1 cellular context compared by ENCODE assay signal in the genomic region with DNA sequence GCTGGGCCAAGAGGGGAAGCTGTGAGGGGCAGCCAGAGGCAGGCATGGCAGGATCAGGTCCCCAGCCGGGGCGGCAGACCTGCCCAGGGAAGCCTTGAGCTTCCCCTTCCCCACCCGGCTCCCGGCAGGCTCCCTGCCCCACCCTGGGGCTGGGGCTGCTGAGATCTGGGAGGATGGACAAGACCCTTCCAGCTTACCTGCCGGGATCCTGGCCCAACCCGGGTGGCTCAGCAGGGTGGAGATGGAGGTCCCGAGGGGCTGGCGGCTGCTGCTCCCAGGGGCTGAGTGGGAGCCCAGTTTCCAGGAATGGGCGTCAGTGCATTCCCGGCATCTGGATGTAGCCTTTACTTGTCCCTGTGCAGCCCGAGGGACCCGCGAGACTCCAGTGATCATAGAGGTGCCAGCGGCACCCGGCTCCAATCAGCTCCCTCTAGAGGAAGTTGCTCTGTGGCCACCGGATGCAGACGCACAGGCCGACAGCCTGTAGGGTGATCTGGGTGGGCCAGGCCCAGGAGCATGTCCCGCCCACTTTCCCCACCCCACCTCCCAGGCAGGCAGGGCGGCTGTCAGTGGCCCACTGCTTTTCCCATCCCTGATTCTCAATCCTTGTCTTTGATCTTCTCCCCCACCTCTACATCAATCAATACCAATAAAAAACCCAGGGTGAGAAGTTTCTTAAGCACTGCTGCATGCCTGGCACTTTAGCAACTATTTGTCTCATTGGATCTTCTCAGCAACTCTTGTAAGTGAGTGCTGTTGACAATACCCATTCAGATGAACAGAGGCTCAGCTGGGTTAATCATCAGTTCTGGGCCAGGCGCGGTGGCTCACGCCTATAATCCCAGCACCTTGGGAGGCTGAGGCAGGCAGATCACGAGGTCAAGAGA.
A peak's percentile ranks its signal among the peaks of the same experiment; 100 is the strongest.
TF ChIP-seq lines count a peak whose summit lies in the region.

BAK1 (minus strand) TSS at position 449 of the 887 bp plus-strand sequence. CDS start 2,672 bp downstream, outside the sequence.

TF ChIP-seq in HepG2, 621 proteins besides CTCF, POLR2A, EP300 and RAD21 (continued from another document and continues in another):
- TF ChIP-seq SYNCRIP (IDR thresholded peaks at IDR 0.05; ENCODE audit: insufficient read depth, low read depth, low read length) (no peak), PRMT3 (CRISPR knock-in tag; IDR thresholded peaks at IDR 0.05; ENCODE audit: borderline replicate concordance, low read depth) (no peak), MATR3 (CRISPR knock-in tag; IDR thresholded peaks at IDR 0.05) (no peak), ZNF652 (CRISPR knock-in tag; IDR thresholded peaks at IDR 0.05; ENCODE audit: borderline replicate concordance, low read depth) (no peak), ZNF17 (CRISPR knock-in tag; IDR thresholded peaks at IDR 0.05) (no peak), ZNF121 (CRISPR knock-in tag; IDR thresholded peaks at IDR 0.05) (no peak), EED (CRISPR knock-in tag; IDR thresholded peaks at IDR 0.05) (no peak; the same call in 1 of the 2 replicates), ZNF598 (CRISPR knock-in tag; IDR thresholded peaks at IDR 0.05; ENCODE audit: borderline replicate concordance) (no peak), POLR2G (IDR thresholded peaks at IDR 0.05; ENCODE audit: low read depth, low read length) (peak; percentile 84), SAP130 (CRISPR knock-in tag; IDR thresholded peaks at IDR 0.05; ENCODE audit: low read depth) (peak; percentile 91), THAP8 (CRISPR knock-in tag; IDR thresholded peaks at IDR 0.05; ENCODE audit: borderline replicate concordance) (no peak), KLF6 (CRISPR knock-in tag; IDR thresholded peaks at IDR 0.05) (no peak), KLF9 (CRISPR knock-in tag; IDR thresholded peaks at IDR 0.05; ENCODE audit: low read depth) (peak; percentile 57; the same call in 1 of the 2 replicates), SP140L (CRISPR knock-in tag; IDR thresholded peaks at IDR 0.05; ENCODE audit: borderline replicate concordance) (no peak), ZFY (CRISPR knock-in tag; IDR thresholded peaks at IDR 0.05) (peak; percentile 85), ZNF577 (CRISPR knock-in tag; IDR thresholded peaks at IDR 0.05; ENCODE audit: borderline replicate concordance, low read depth) (no peak), RBAK (CRISPR knock-in tag; IDR thresholded peaks at IDR 0.05) (peak; percentile 43; the same call in 1 of the 2 replicates), PHF20 (CRISPR knock-in tag; IDR thresholded peaks at IDR 0.05) (peak; percentile 80), ZNF616 (CRISPR knock-in tag; IDR thresholded peaks at IDR 0.05; ENCODE audit: low read depth) (0 out of 2 replicates have a peak, but pooled peaks have one; percentile 85), CEBPZ (IDR thresholded peaks at IDR 0.05; ENCODE audit: low read length) (no peak)
- TF ChIP-seq, protein P1, sequence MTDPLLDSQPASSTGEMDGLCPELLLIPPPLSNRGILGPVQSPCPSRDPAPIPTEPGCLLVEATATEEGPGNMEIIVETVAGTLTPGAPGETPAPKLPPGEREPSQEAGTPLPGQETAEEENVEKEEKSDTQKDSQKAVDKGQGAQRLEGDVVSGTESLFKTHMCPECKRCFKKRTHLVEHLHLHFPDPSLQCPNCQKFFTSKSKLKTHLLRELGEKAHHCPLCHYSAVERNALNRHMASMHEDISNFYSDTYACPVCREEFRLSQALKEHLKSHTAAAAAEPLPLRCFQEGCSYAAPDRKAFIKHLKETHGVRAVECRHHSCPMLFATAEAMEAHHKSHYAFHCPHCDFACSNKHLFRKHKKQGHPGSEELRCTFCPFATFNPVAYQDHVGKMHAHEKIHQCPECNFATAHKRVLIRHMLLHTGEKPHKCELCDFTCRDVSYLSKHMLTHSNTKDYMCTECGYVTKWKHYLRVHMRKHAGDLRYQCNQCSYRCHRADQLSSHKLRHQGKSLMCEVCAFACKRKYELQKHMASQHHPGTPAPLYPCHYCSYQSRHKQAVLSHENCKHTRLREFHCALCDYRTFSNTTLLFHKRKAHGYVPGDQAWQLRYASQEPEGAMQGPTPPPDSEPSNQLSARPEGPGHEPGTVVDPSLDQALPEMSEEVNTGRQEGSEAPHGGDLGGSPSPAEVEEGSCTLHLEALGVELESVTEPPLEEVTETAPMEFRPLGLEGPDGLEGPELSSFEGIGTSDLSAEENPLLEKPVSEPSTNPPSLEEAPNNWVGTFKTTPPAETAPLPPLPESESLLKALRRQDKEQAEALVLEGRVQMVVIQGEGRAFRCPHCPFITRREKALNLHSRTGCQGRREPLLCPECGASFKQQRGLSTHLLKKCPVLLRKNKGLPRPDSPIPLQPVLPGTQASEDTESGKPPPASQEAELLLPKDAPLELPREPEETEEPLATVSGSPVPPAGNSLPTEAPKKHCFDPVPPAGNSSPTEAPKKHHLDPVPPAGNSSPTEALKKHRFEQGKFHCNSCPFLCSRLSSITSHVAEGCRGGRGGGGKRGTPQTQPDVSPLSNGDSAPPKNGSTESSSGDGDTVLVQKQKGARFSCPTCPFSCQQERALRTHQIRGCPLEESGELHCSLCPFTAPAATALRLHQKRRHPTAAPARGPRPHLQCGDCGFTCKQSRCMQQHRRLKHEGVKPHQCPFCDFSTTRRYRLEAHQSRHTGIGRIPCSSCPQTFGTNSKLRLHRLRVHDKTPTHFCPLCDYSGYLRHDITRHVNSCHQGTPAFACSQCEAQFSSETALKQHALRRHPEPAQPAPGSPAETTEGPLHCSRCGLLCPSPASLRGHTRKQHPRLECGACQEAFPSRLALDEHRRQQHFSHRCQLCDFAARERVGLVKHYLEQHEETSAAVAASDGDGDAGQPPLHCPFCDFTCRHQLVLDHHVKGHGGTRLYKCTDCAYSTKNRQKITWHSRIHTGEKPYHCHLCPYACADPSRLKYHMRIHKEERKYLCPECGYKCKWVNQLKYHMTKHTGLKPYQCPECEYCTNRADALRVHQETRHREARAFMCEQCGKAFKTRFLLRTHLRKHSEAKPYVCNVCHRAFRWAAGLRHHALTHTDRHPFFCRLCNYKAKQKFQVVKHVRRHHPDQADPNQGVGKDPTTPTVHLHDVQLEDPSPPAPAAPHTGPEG (CRISPR knock-in tag; IDR thresholded peaks at IDR 0.05): no peak
- TF ChIP-seq, protein P2, sequence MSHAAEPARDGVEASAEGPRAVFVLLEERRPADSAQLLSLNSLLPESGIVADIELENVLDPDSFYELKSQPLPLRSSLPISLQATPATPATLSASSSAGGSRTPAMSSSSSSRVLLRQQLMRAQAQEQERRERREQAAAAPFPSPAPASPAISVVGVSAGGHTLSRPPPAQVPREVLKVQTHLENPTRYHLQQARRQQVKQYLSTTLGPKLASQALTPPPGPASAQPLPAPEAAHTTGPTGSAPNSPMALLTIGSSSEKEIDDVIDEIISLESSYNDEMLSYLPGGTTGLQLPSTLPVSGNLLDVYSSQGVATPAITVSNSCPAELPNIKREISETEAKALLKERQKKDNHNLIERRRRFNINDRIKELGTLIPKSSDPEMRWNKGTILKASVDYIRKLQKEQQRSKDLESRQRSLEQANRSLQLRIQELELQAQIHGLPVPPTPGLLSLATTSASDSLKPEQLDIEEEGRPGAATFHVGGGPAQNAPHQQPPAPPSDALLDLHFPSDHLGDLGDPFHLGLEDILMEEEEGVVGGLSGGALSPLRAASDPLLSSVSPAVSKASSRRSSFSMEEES (CRISPR knock-in tag; IDR thresholded peaks at IDR 0.05): no peak
- TF ChIP-seq, protein P3, sequence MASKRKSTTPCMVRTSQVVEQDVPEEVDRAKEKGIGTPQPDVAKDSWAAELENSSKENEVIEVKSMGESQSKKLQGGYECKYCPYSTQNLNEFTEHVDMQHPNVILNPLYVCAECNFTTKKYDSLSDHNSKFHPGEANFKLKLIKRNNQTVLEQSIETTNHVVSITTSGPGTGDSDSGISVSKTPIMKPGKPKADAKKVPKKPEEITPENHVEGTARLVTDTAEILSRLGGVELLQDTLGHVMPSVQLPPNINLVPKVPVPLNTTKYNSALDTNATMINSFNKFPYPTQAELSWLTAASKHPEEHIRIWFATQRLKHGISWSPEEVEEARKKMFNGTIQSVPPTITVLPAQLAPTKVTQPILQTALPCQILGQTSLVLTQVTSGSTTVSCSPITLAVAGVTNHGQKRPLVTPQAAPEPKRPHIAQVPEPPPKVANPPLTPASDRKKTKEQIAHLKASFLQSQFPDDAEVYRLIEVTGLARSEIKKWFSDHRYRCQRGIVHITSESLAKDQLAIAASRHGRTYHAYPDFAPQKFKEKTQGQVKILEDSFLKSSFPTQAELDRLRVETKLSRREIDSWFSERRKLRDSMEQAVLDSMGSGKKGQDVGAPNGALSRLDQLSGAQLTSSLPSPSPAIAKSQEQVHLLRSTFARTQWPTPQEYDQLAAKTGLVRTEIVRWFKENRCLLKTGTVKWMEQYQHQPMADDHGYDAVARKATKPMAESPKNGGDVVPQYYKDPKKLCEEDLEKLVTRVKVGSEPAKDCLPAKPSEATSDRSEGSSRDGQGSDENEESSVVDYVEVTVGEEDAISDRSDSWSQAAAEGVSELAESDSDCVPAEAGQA (IDR thresholded peaks at IDR 0.05; ENCODE audit: low read depth): no peak
- TF ChIP-seq, protein P3 (CRISPR knock-in tag; IDR thresholded peaks at IDR 0.05; ENCODE audit: borderline replicate concordance): no peak
- TF ChIP-seq, protein P4, sequence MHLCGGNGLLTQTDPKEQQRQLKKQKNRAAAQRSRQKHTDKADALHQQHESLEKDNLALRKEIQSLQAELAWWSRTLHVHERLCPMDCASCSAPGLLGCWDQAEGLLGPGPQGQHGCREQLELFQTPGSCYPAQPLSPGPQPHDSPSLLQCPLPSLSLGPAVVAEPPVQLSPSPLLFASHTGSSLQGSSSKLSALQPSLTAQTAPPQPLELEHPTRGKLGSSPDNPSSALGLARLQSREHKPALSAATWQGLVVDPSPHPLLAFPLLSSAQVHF (CRISPR knock-in tag; IDR thresholded peaks at IDR 0.05): no peak
- TF ChIP-seq, protein P5, sequence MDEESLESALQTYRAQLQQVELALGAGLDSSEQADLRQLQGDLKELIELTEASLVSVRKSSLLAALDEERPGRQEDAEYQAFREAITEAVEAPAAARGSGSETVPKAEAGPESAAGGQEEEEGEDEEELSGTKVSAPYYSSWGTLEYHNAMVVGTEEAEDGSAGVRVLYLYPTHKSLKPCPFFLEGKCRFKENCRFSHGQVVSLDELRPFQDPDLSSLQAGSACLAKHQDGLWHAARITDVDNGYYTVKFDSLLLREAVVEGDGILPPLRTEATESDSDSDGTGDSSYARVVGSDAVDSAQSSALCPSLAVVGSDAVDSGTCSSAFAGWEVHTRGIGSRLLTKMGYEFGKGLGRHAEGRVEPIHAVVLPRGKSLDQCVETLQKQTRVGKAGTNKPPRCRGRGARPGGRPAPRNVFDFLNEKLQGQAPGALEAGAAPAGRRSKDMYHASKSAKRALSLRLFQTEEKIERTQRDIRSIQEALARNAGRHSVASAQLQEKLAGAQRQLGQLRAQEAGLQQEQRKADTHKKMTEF (CRISPR knock-in tag; IDR thresholded peaks at IDR 0.05): peak; percentile 62
- TF ChIP-seq, protein P6, sequence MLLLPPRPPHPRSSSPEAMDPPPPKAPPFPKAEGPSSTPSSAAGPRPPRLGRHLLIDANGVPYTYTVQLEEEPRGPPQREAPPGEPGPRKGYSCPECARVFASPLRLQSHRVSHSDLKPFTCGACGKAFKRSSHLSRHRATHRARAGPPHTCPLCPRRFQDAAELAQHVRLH (CRISPR knock-in tag; IDR thresholded peaks at IDR 0.05; ENCODE audit: borderline replicate concordance, low read depth): peak; percentile 56; the same call in 1 of the 2 replicates
- TF ChIP-seq, protein P7, sequence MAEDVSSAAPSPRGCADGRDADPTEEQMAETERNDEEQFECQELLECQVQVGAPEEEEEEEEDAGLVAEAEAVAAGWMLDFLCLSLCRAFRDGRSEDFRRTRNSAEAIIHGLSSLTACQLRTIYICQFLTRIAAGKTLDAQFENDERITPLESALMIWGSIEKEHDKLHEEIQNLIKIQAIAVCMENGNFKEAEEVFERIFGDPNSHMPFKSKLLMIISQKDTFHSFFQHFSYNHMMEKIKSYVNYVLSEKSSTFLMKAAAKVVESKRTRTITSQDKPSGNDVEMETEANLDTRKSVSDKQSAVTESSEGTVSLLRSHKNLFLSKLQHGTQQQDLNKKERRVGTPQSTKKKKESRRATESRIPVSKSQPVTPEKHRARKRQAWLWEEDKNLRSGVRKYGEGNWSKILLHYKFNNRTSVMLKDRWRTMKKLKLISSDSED (CRISPR knock-in tag; IDR thresholded peaks at IDR 0.05): no peak
